In genomic region chr2:99154643-99155536, GRCh38 we compare ENCODE assay signal across 8 cellular contexts. TPM values are rescaled to one million over a fixed set of nuclear protein-coding genes. Genes with fewer than 3 reads are reported as not detected.
A peak's percentile ranks its signal among the peaks of the same experiment; 100 is the strongest.
DNase-seq lines count a peak whose midpoint lies in the region; TF ChIP-seq lines count a peak whose summit lies in the region.

LIPT1 (plus strand) TSS chr2:99154967; CDS start chr2:99161958, 6,991 bp downstream.
TSGA10 (minus strand) TSS chr2:99154942; CDS start chr2:99109439, 45,503 bp downstream.

- peaks cover 5% of the 10 kb centered on the region; the same call in 1 of the 2 replicates for H3F3A ChIP-seq in MM.1S (ENCODE audit: insufficient read depth, low read length)

- no peak within 1 kb of the TSS for H3K14ac ChIP-seq in neuronal stem cell (ENCODE audit: low read length)

- no peak within 1 kb of the TSS for H2BK5ac ChIP-seq in neuronal stem cell (ENCODE audit: low read length)

- WGBS in neuronal stem cell (ENCODE audit: extremely low coverage in 2 of 2, insufficient read length in 2 of 2, insufficient replicate concordance in 1 of 2), 2 donors: no CpG with 5 or more reads among the region's 70 CpGs

- H3K4me1 ChIP-seq in MM.1S (ENCODE audit: low read length) (peaks cover 14% of the 10 kb centered on the region), neuronal stem cell (ENCODE audit: control insufficient read depth in 2 of 2, insufficient read depth in 1 of 2, low read depth in 1 of 2, low read length in 2 of 2) (peaks cover 2 to 10% of the 10 kb centered on the region in 2 donors), subcutaneous abdominal adipose tissue (ENCODE audit: control insufficient read depth in 5 of 5, insufficient read depth in 5 of 5, low read length in 5 of 5) (peaks cover 3 to 28% (median 20%) of the 10 kb centered on the region in 5 donors)

- no peak within 1 kb of the TSS for H2BK12ac ChIP-seq in neuronal stem cell (ENCODE audit: low read length)

- H3K4me3 ChIP-seq in MM.1S (ENCODE audit: low read length) (peak within 1 kb of the TSS; percentile 77), neuronal stem cell (ENCODE audit: low read length in 2 of 2) (peak within 1 kb of the TSS; percentile 81 to 84), subcutaneous abdominal adipose tissue (ENCODE audit: low read depth in 1 of 5, low read length in 5 of 5) (peak within 1 kb of the TSS; percentile 84 to 99 (median 97))

- no peaks in the 10 kb centered on the region for H3K36me3 ChIP-seq in MM.1S (replicated peaks; ENCODE audit: insufficient read depth, low read length)
- peaks cover 0 to 29% of the 10 kb centered on the region in 2 donors for H3K36me3 ChIP-seq in neuronal stem cell (replicated peaks in 1 of 2; ENCODE audit: control insufficient read depth in 2 of 2, insufficient read depth in 2 of 2, low read length in 2 of 2)
- H3K36me3 ChIP-seq in subcutaneous abdominal adipose tissue (ENCODE audit: control insufficient read depth in 5 of 5, insufficient read depth in 5 of 5, low read length in 5 of 5): peaks cover 7 to 23% (median 15%) of the 10 kb centered on the region in 5 donors

- H3K23ac ChIP-seq in neuronal stem cell (ENCODE audit: low read depth, low read length, poor library complexity): peak within 1 kb of the TSS; percentile 12

- H3K27ac ChIP-seq in MM.1S (ENCODE audit: low read length) (peak within 1 kb of the TSS; percentile 78), neuronal stem cell (replicated peaks; ENCODE audit: low read length) (no peak within 1 kb of the TSS), subcutaneous abdominal adipose tissue (ENCODE audit: low read depth, low read length) (peak within 1 kb of the TSS; percentile 94)

- H2BK120ac ChIP-seq in neuronal stem cell (ENCODE audit: low read depth, low read length): no peak within 1 kb of the TSS

- peak within 1 kb of the TSS; percentile 7 for H4K8ac ChIP-seq in neuronal stem cell (ENCODE audit: low read depth, low read length)

- no peaks in the 10 kb centered on the region for H3K79me1 ChIP-seq in neuronal stem cell (ENCODE audit: low read depth, low read length)

- no peak within 1 kb of the TSS for H2BK15ac ChIP-seq in neuronal stem cell (ENCODE audit: low read length)

- H3K9me3 ChIP-seq in MM.1S (replicated peaks; ENCODE audit: insufficient read depth, low read length) (no peaks in the 10 kb centered on the region), neuronal stem cell (replicated peaks in 1 of 2; ENCODE audit: control insufficient read depth in 2 of 2, insufficient read depth in 1 of 2, low read depth in 1 of 2, low read length in 2 of 2) (no peaks in the 10 kb centered on the region), subcutaneous abdominal adipose tissue (ENCODE audit: control insufficient read depth in 5 of 5, low read length in 5 of 5) (no peaks in the 10 kb centered on the region)

- peaks cover 20% of the 10 kb centered on the region; the same call in 1 of the 2 replicates for H3K79me2 ChIP-seq in MM.1S (ENCODE audit: low read length)

- peak within 1 kb of the TSS; percentile 96 for H3K4me2 ChIP-seq in MM.1S (ENCODE audit: low read depth, low read length)
- H3K4me2 ChIP-seq in neuronal stem cell (ENCODE audit: insufficient read depth, low read length, poor library complexity, severe bottlenecking): peak within 1 kb of the TSS; percentile 69

- H3K9ac ChIP-seq in MM.1S (ENCODE audit: low read length): peak within 1 kb of the TSS; percentile 84
- H3K9ac ChIP-seq in neuronal stem cell (ENCODE audit: low read depth, low read length, poor library complexity): peak within 1 kb of the TSS; percentile 86
- H3K9ac ChIP-seq in subcutaneous abdominal adipose tissue (ENCODE audit: low read length in 5 of 5): peak within 1 kb of the TSS; percentile 84 to 96 (median 92)

- peak within 1 kb of the TSS; percentile 96 for H3K18ac ChIP-seq in neuronal stem cell (ENCODE audit: low read length)

- H4K91ac ChIP-seq in neuronal stem cell (ENCODE audit: low read depth, low read length, poor library complexity): no peak within 1 kb of the TSS

- DNase-seq in GF-D8 (lab: John Stamatoyannopoulos, UW) (peak; percentile 67), HCEC 1CT (peak; percentile 88), MM.1S (peak; percentile 97), SHP77 treated with DMSO at 0.1 percent for 48 hours (lab: John Stamatoyannopoulos, UW) (peak; percentile 86), foreskin melanocyte (peak; percentile 82), neuronal stem cell (ENCODE audit: low spot score) (peak; percentile 75)
- peak; percentile 65 to 89 (median 74) for DNase-seq in activated naive CD4-positive, alpha-beta T cell (lab: John Stamatoyannopoulos, UW)

- H3K4ac ChIP-seq in neuronal stem cell (ENCODE audit: low read length): no peak within 1 kb of the TSS

- peak; percentile 29 for TF ChIP-seq CTCF in MM.1S (IDR thresholded peaks at IDR 0.05; ENCODE audit: low read length)

- H3K27me3 ChIP-seq in MM.1S (replicated peaks; ENCODE audit: insufficient read depth, low read length) (no peaks in the 10 kb centered on the region), neuronal stem cell (ENCODE audit: control insufficient read depth in 3 of 3, insufficient read depth in 3 of 3, low read depth in 1 of 3, low read length in 3 of 3) (no peaks in the 10 kb centered on the region), subcutaneous abdominal adipose tissue (ENCODE audit: control insufficient read depth in 5 of 5, insufficient read depth in 4 of 5, low read length in 5 of 5) (no peaks in the 10 kb centered on the region)

- H3K9me2 ChIP-seq in MM.1S (replicated peaks; ENCODE audit: insufficient read depth, low read length): no peaks in the 10 kb centered on the region

- H2AFZ ChIP-seq in MM.1S (ENCODE audit: low read length) (peak within 1 kb of the TSS; percentile 49), neuronal stem cell (ENCODE audit: low read length) (peak within 1 kb of the TSS; percentile 96)

- no peaks in the 10 kb centered on the region for H4K20me1 ChIP-seq in MM.1S (ENCODE audit: insufficient read depth, low read length)

- no peak within 1 kb of the TSS for H2AK5ac ChIP-seq in neuronal stem cell (ENCODE audit: low read depth, low read length)

RNA-seq across cellular contexts. Expression of gene LIPT1, which starts in this region (rescaled TPM):
- 7.8 TPM for polyA plus RNA-seq in neuronal stem cell (2013, experiment 1 of 2)
- polyA plus RNA-seq in neuronal stem cell (2013, experiment 2 of 2): 7.9 TPM

RNA-seq across cellular contexts. Expression of gene TSGA10, which starts in this region (rescaled TPM):
- 13.1 TPM for polyA plus RNA-seq in neuronal stem cell (2013, experiment 1 of 2)
- 12.7 TPM for polyA plus RNA-seq in neuronal stem cell (2013, experiment 2 of 2)
